12 cellular contexts compared by ENCODE assay signal in genomic region chr1:221801773-221802516, GRCh38.
DNase-seq lines count a peak whose midpoint lies in the region; ATAC-seq and TF ChIP-seq lines count a peak whose summit lies in the region.
"Had no signal": no experiment of that assay in that cellular context is flagged by ENCODE, and none has a peak within 500 bp of the region (broad histone marks: within the 10 kb centered on the region; RNA-seq: fewer than 3 reads in every experiment).

No MANE protein-coding gene starts in this region.

- H3K9me3 ChIP-seq in fibroblast of lung (ENCODE audit: control insufficient read depth, insufficient read depth, low read depth, low read length) = no peaks in the 10 kb centered on the region
- H3K9me3 ChIP-seq: colonic mucosa had no signal

- H3K4me1 ChIP-seq in fibroblast of lung (ENCODE audit: control insufficient read depth, extremely low read depth, insufficient read depth, low read length) = peaks cover 5% of the 10 kb centered on the region
- H3K4me1 ChIP-seq: colonic mucosa had no signal

- ATAC-seq in activated T-cell treated with anti-CD3 and anti-CD28 coated beads, Interleukin-2, amount 50 U/mL, for 72 hours (replicated peaks in 1 of 2) = peak; percentile 66 to 76
- no peak for ATAC-seq in GM21367 (IDR thresholded peaks at IDR 0.05; ENCODE audit: unreplicated experiment)
- no peak for ATAC-seq in GM18867 (IDR thresholded peaks at IDR 0.05; ENCODE audit: unreplicated experiment)

- no peak overlapping the region for H3K4me2 ChIP-seq in fibroblast of lung (ENCODE audit: extremely low read depth, insufficient read depth, low read length)

- H3K27ac Mint-ChIP-seq in activated T-cell treated with anti-CD3 and anti-CD28 coated beads, Interleukin-2, amount 50 U/mL, for 72 hours = no peak overlapping the region
- peak overlapping the region; percentile 23 for H3K27ac Mint-ChIP-seq in stimulated activated naive CD8-positive, alpha-beta T cell treated with anti-CD3 and anti-CD28 coated beads, Interleukin-15, Interleukin-2, amounts not matched to agents 100 ng/mL and 50 ng/mL, for 24 hours
- H3K27ac Mint-ChIP-seq: B cell had no signal

- no peak for TF ChIP-seq CTCF in RWPE1 (conservative IDR thresholded peaks at IDR 0.05; ENCODE audit: low read depth)
- no peak for TF ChIP-seq CTCF in fibroblast of lung (conservative IDR thresholded peaks at IDR 0.05 in 1 of 2, IDR thresholded peaks at IDR 0.05 in 1 of 2; ENCODE audit: low read depth in 1 of 2, low read length in 2 of 2)

- no peak for DNase-seq in activated T-cell treated with anti-CD3 and anti-CD28 coated beads, Interleukin-2, amount 50 U/mL, for 72 hours
- DNase-seq in activated T-cell treated with anti-CD3 and anti-CD28 coated beads, Interleukin-2, amount 50 U/mL, for 48 hours = no peak
- DNase-seq in RWPE1 (ENCODE audit: low spot score) = peak; percentile 94
- peak; percentile 35 to 84 for DNase-seq in fibroblast of lung (ENCODE audit: low read depth in 2 of 2)
- DNase-seq in NCI-H1694 treated with DMSO at 0.1 percent for 48 hours (lab: John Stamatoyannopoulos, UW) = no peak
- DNase-seq: colonic mucosa, NCI-H524, T-helper 1 cell had no signal

- no peaks in the 10 kb centered on the region for H3K79me2 ChIP-seq in fibroblast of lung (ENCODE audit: control insufficient read depth, insufficient read depth, low read length)

- peaks cover 40% of the 10 kb centered on the region for H3K4me1 Mint-ChIP-seq in activated T-cell treated with anti-CD3 and anti-CD28 coated beads, Interleukin-2, amount 50 U/mL, for 72 hours (ENCODE audit: low read depth)
- peaks cover 44% of the 10 kb centered on the region for H3K4me1 Mint-ChIP-seq in stimulated activated naive CD8-positive, alpha-beta T cell treated with anti-CD3 and anti-CD28 coated beads, Interleukin-15, Interleukin-2, amounts not matched to agents 100 ng/mL and 50 ng/mL, for 24 hours (ENCODE audit: low read depth)

- CTCF ChIA-PET in RWPE1 (lab: Yijun Ruan, JAX) = no interaction called here

- no peak overlapping the region for H3K4me3 ChIP-seq in fibroblast of lung (replicated peaks in 1 of 4; ENCODE audit: control extremely low read depth in 1 of 4, insufficient read depth in 1 of 4, low read depth in 3 of 4, low read length in 4 of 4)
- H3K4me3 ChIP-seq: colonic mucosa had no signal

- no peaks in the 10 kb centered on the region for H4K20me1 ChIP-seq in fibroblast of lung (ENCODE audit: control insufficient read depth, extremely low read depth, insufficient read depth, low read length)

- peaks cover 6 to 7% of the 10 kb centered on the region in 2 donors for H3K9me3 Mint-ChIP-seq in activated T-cell treated with anti-CD3 and anti-CD28 coated beads, Interleukin-2, amount 50 U/mL, for 72 hours
- H3K9me3 Mint-ChIP-seq in stimulated activated naive CD8-positive, alpha-beta T cell treated with anti-CD3 and anti-CD28 coated beads, Interleukin-15, Interleukin-2, amounts not matched to agents 100 ng/mL and 50 ng/mL, for 24 hours = peaks cover 12% of the 10 kb centered on the region

- no peak overlapping the region for H3K27ac ChIP-seq in RWPE1
- H3K27ac ChIP-seq in fibroblast of lung (ENCODE audit: insufficient read depth, low read length) = no peak overlapping the region
- H3K27ac ChIP-seq: colonic mucosa had no signal

- H3K27me3 ChIP-seq in fibroblast of lung (ENCODE audit: control insufficient read depth, insufficient read depth, low read length) = no peaks in the 10 kb centered on the region
- H3K27me3 ChIP-seq: colonic mucosa had no signal

- peaks cover 5% of the 10 kb centered on the region for H3K27me3 Mint-ChIP-seq in activated T-cell treated with anti-CD3 and anti-CD28 coated beads, Interleukin-2, amount 50 U/mL, for 72 hours (ENCODE audit: low read depth)
- no peaks in the 10 kb centered on the region for H3K27me3 Mint-ChIP-seq in stimulated activated naive CD8-positive, alpha-beta T cell treated with anti-CD3 and anti-CD28 coated beads, Interleukin-15, Interleukin-2, amounts not matched to agents 100 ng/mL and 50 ng/mL, for 24 hours
- H3K27me3 Mint-ChIP-seq: B cell had no signal

- peaks cover 5 to 12% of the 10 kb centered on the region in 2 donors for H3K36me3 Mint-ChIP-seq in activated T-cell treated with anti-CD3 and anti-CD28 coated beads, Interleukin-2, amount 50 U/mL, for 72 hours (ENCODE audit: insufficient read depth in 2 of 2)
- H3K36me3 Mint-ChIP-seq in stimulated activated naive CD8-positive, alpha-beta T cell treated with anti-CD3 and anti-CD28 coated beads, Interleukin-15, Interleukin-2, amounts not matched to agents 100 ng/mL and 50 ng/mL, for 24 hours (ENCODE audit: low read depth) = peaks cover 8% of the 10 kb centered on the region

- H3K9ac ChIP-seq in fibroblast of lung (ENCODE audit: insufficient read depth, low read length) = no peak overlapping the region

- no peak overlapping the region for H2AFZ ChIP-seq in fibroblast of lung (ENCODE audit: low read length)

- POLR2A ChIA-PET in RWPE1 (lab: Yijun Ruan, JAX; ENCODE audit: low non-redundant PET) = no interaction called here

- H3K36me3 ChIP-seq in fibroblast of lung (ENCODE audit: control insufficient read depth, insufficient read depth, low read length) = no peaks in the 10 kb centered on the region
- H3K36me3 ChIP-seq: colonic mucosa had no signal

- H3K4me3 Mint-ChIP-seq in activated T-cell treated with anti-CD3 and anti-CD28 coated beads, Interleukin-2, amount 50 U/mL, for 72 hours = no peak overlapping the region
- no peak overlapping the region for H3K4me3 Mint-ChIP-seq in stimulated activated naive CD8-positive, alpha-beta T cell treated with anti-CD3 and anti-CD28 coated beads, Interleukin-15, Interleukin-2, amounts not matched to agents 100 ng/mL and 50 ng/mL, for 24 hours
- H3K4me3 Mint-ChIP-seq: B cell had no signal

Comparison
In these comparisons a context has a peak if more than half of its experiments do, and no peak if none do; other contexts are left out.
1. ATAC-seq: peak in activated T-cell treated with anti-CD3 and anti-CD28 coated beads, Interleukin-2, amount 50 U/mL, for 72 hours (2 of 2); none in GM21367 (single experiment) and GM18867 (single experiment).
2. DNase-seq: peak in RWPE1 (single experiment) and fibroblast of lung (2 of 2); none in activated T-cell treated with anti-CD3 and anti-CD28 coated beads, Interleukin-2, amount 50 U/mL, for 72 hours (0 of 2), activated T-cell treated with anti-CD3 and anti-CD28 coated beads, Interleukin-2, amount 50 U/mL, for 48 hours (0 of 2) and NCI-H1694 treated with DMSO at 0.1 percent for 48 hours (single experiment).